ENCODE assay signal across 1 cellular context in genomic region chr5:174186096-174186495, GRCh38.
TF ChIP-seq lines count a peak whose summit lies in the region.

No MANE protein-coding gene starts in this region.

TF ChIP-seq in WTC11, 78 proteins besides CTCF, POLR2A, EP300 and RAD21 (continued from another document):
- TF ChIP-seq, protein P1, sequence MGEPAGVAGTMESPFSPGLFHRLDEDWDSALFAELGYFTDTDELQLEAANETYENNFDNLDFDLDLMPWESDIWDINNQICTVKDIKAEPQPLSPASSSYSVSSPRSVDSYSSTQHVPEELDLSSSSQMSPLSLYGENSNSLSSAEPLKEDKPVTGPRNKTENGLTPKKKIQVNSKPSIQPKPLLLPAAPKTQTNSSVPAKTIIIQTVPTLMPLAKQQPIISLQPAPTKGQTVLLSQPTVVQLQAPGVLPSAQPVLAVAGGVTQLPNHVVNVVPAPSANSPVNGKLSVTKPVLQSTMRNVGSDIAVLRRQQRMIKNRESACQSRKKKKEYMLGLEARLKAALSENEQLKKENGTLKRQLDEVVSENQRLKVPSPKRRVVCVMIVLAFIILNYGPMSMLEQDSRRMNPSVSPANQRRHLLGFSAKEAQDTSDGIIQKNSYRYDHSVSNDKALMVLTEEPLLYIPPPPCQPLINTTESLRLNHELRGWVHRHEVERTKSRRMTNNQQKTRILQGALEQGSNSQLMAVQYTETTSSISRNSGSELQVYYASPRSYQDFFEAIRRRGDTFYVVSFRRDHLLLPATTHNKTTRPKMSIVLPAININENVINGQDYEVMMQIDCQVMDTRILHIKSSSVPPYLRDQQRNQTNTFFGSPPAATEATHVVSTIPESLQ (CRISPR knock-in tag; IDR thresholded peaks at IDR 0.05) = no peak
- TF ChIP-seq, protein P2, sequence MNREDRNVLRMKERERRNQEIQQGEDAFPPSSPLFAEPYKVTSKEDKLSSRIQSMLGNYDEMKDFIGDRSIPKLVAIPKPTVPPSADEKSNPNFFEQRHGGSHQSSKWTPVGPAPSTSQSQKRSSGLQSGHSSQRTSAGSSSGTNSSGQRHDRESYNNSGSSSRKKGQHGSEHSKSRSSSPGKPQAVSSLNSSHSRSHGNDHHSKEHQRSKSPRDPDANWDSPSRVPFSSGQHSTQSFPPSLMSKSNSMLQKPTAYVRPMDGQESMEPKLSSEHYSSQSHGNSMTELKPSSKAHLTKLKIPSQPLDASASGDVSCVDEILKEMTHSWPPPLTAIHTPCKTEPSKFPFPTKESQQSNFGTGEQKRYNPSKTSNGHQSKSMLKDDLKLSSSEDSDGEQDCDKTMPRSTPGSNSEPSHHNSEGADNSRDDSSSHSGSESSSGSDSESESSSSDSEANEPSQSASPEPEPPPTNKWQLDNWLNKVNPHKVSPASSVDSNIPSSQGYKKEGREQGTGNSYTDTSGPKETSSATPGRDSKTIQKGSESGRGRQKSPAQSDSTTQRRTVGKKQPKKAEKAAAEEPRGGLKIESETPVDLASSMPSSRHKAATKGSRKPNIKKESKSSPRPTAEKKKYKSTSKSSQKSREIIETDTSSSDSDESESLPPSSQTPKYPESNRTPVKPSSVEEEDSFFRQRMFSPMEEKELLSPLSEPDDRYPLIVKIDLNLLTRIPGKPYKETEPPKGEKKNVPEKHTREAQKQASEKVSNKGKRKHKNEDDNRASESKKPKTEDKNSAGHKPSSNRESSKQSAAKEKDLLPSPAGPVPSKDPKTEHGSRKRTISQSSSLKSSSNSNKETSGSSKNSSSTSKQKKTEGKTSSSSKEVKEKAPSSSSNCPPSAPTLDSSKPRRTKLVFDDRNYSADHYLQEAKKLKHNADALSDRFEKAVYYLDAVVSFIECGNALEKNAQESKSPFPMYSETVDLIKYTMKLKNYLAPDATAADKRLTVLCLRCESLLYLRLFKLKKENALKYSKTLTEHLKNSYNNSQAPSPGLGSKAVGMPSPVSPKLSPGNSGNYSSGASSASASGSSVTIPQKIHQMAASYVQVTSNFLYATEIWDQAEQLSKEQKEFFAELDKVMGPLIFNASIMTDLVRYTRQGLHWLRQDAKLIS (CRISPR knock-in tag; IDR thresholded peaks at IDR 0.05; ENCODE audit: borderline replicate concordance) = no peak
- TF ChIP-seq RORB (CRISPR knock-in tag; IDR thresholded peaks at IDR 0.05) (no peak), GTF2I (CRISPR knock-in tag; conservative IDR thresholded peaks at IDR 0.05) (no peak), ZBTB43 (CRISPR knock-in tag; IDR thresholded peaks at IDR 0.05) (no peak), TEAD4 (CRISPR knock-in tag; IDR thresholded peaks at IDR 0.05) (no peak)
